In genomic region chr18:32802606-32803451, GRCh38 we compare ENCODE assay signal across 12 cellular contexts. TPM values are rescaled to one million over a fixed set of nuclear protein-coding genes. Genes with fewer than 3 reads are reported as not detected.
DNase-seq lines count a peak whose midpoint lies in the region; ATAC-seq and TF ChIP-seq lines count a peak whose summit lies in the region.
"Had no signal": no experiment of that assay in that cellular context is flagged by ENCODE, and none has a peak within 500 bp of the region (broad histone marks: within the 10 kb centered on the region; RNA-seq: fewer than 3 reads in every experiment).

No MANE protein-coding gene starts in this region.

- no peak overlapping the region for H2BK120ac ChIP-seq in trophoblast cell (ENCODE audit: insufficient read depth, low read length, poor library complexity)
- no peak overlapping the region for H2BK120ac ChIP-seq in H9 (ENCODE audit: low read depth, low read length, poor library complexity, severe bottlenecking)

- H4K20me1 ChIP-seq in GM23338 (replicated peaks; ENCODE audit: insufficient read depth) = no peaks in the 10 kb centered on the region
- H4K20me1 ChIP-seq in H9 (ENCODE audit: control insufficient read depth, insufficient read depth, insufficient read length) = no peaks in the 10 kb centered on the region

- no peak overlapping the region for H3K9ac ChIP-seq in trophoblast cell (ENCODE audit: low read length)
- H3K9ac ChIP-seq in H9 (ENCODE audit: extremely low read depth, insufficient read length, low read length) = no peak overlapping the region

- TF ChIP-seq CTCF in GM23338 (conservative IDR thresholded peaks at IDR 0.05; ENCODE audit: low read depth in 2 of 2) (no peak), H9 (conservative IDR thresholded peaks at IDR 0.05) (no peak)

- H3K4ac ChIP-seq in trophoblast cell (ENCODE audit: low read depth, low read length) (no peak overlapping the region), H9 (ENCODE audit: low read depth, low read length) (no peak overlapping the region)

- H3K4me1 Mint-ChIP-seq in GM23338 (no peaks in the 10 kb centered on the region), naive B cell (peaks cover 38 to 53% (median 44%) of the 10 kb centered on the region in 3 donors), H9 (peaks cover 10 to 11% of the 10 kb centered on the region in 2 experiments)
- H3K4me1 Mint-ChIP-seq: activated CD4-positive, alpha-beta T cell treated with anti-CD3 and anti-CD28 coated beads for 36 hours had no signal

- H3K9me3 Mint-ChIP-seq in GM23338 (peaks cover 2% of the 10 kb centered on the region; the same call in 2 of the 3 replicates), naive B cell (peaks cover 2 to 9% (median 3%) of the 10 kb centered on the region in 7 donors), H9 (peaks cover 2 to 7% of the 10 kb centered on the region in 2 experiments; a peak in 4 of 5 replicates)

- H3K27me3 ChIP-seq in GM23338 (ENCODE audit: insufficient read depth) = no peaks in the 10 kb centered on the region
- no peaks in the 10 kb centered on the region for H3K27me3 ChIP-seq in trophoblast cell (ENCODE audit: insufficient read depth, low read length)
- no peaks in the 10 kb centered on the region; the same call in 1 of the 2 replicates for H3K27me3 ChIP-seq in HAP-1 (ENCODE audit: low read depth)
- H3K27me3 ChIP-seq in H9 (ENCODE audit: insufficient read depth, low read length) = no peaks in the 10 kb centered on the region
- H3K27me3 ChIP-seq: neutrophil had no signal

- H3F3A ChIP-seq in GM23338 (replicated peaks; ENCODE audit: low read depth) = no peaks in the 10 kb centered on the region

- no peak overlapping the region for H2BK20ac ChIP-seq in H9 (ENCODE audit: low read depth, low read length, poor library complexity, severe bottlenecking)

- H3T11ph ChIP-seq in H9 (ENCODE audit: low read length) = no peak overlapping the region

- H3K4me1 ChIP-seq in GM23338 (ENCODE audit: insufficient read depth) (no peaks in the 10 kb centered on the region), trophoblast cell (ENCODE audit: control insufficient read depth in 1 of 2, insufficient read depth in 2 of 2, low read length in 2 of 2) (no peaks in the 10 kb centered on the region), HAP-1 (no peaks in the 10 kb centered on the region), H9 (ENCODE audit: insufficient read depth, low read length) (no peaks in the 10 kb centered on the region)

- H2AK5ac ChIP-seq in trophoblast cell (ENCODE audit: low read length) = no peak overlapping the region
- no peak overlapping the region for H2AK5ac ChIP-seq in H9 (ENCODE audit: insufficient read length, low read length)

- peak; percentile 76 for ATAC-seq in GM18907 (IDR thresholded peaks at IDR 0.05; ENCODE audit: unreplicated experiment)
- ATAC-seq in GM23338 = no peak
- ATAC-seq in HG03442 (IDR thresholded peaks at IDR 0.05; ENCODE audit: unreplicated experiment) = peak; percentile 28
- peak; percentile 46 to 49 for ATAC-seq in naive B cell (ENCODE audit: low read depth in 2 of 2)
- ATAC-seq: activated CD4-positive, alpha-beta T cell treated with anti-CD3 and anti-CD28 coated beads for 36 hours had no signal

- H4K8ac ChIP-seq in trophoblast cell (ENCODE audit: low read depth, low read length) = no peak overlapping the region
- H4K8ac ChIP-seq in H9 (replicated peaks; ENCODE audit: insufficient read length, low read depth, low read length) = no peak overlapping the region

- H3K9me2 ChIP-seq in GM23338 (ENCODE audit: insufficient read depth) = no peaks in the 10 kb centered on the region

- H3K18ac ChIP-seq in trophoblast cell (ENCODE audit: low read length) (no peak overlapping the region), H9 (ENCODE audit: insufficient read length, low read depth, low read length) (no peak overlapping the region)

- H3K36me3 ChIP-seq in GM23338 (ENCODE audit: insufficient read depth) (no peaks in the 10 kb centered on the region; the same call in 1 of the 2 replicates), trophoblast cell (ENCODE audit: control insufficient read depth in 1 of 2, insufficient read depth in 2 of 2, low read length in 2 of 2) (no peaks in the 10 kb centered on the region), HAP-1 (replicated peaks) (no peaks in the 10 kb centered on the region)
- H3K36me3 ChIP-seq: neutrophil had no signal

- H3K23ac ChIP-seq in trophoblast cell (ENCODE audit: low read length) (no peak overlapping the region), H9 (ENCODE audit: insufficient read length, low read depth, low read length) (no peak overlapping the region)

- H3K4me3 ChIP-seq in GM23338 (no peak overlapping the region), trophoblast cell (ENCODE audit: low read depth, low read length) (no peak overlapping the region), HAP-1 (no peak overlapping the region)

- H3K56ac ChIP-seq in H9 (ENCODE audit: insufficient read length, low read depth, low read length) = no peak overlapping the region

- H2BK12ac ChIP-seq in trophoblast cell (ENCODE audit: low read length) (no peak overlapping the region), H9 (ENCODE audit: insufficient read length, low read depth, low read length) (no peak overlapping the region)

- H3K27ac ChIP-seq in GM23338 (ENCODE audit: low read depth) (no peak overlapping the region), trophoblast cell (ENCODE audit: low read depth, low read length) (no peak overlapping the region), H9 (ENCODE audit: insufficient read length, low read depth, low read length) (no peak overlapping the region)
- H3K27ac ChIP-seq: neutrophil had no signal

- H3K4me3 Mint-ChIP-seq in GM23338 = no peak overlapping the region
- peak overlapping the region; percentile 24 to 88 (median 76) for H3K4me3 Mint-ChIP-seq in naive B cell
- H3K4me3 Mint-ChIP-seq in H9 = no peak overlapping the region
- H3K4me3 Mint-ChIP-seq: activated CD4-positive, alpha-beta T cell treated with anti-CD3 and anti-CD28 coated beads for 36 hours had no signal

- H3K9me3 ChIP-seq in trophoblast cell (ENCODE audit: insufficient read depth, low read depth, low read length) (no peaks in the 10 kb centered on the region), HAP-1 (no peaks in the 10 kb centered on the region), H9 (ENCODE audit: control insufficient read depth, low read depth, low read length) (no peaks in the 10 kb centered on the region)
- H3K9me3 ChIP-seq: neutrophil had no signal

- DNase-seq in GM23338 (ENCODE audit: low spot score) = no peak
- no peak for DNase-seq in naive B cell
- no peak for DNase-seq in trophoblast cell
- DNase-seq in HAP-1 (ENCODE audit: low spot score in 2 of 2) = no peak
- DNase-seq in H9 = no peak
- DNase-seq in HPDE6-E6E7 (ENCODE audit: extremely low spot score) = no peak
- DNase-seq: activated CD4-positive, alpha-beta T cell treated with anti-CD3 and anti-CD28 coated beads for 36 hours; DMS153; HCEC 1CT had no signal

- no peaks in the 10 kb centered on the region for H3K27me3 Mint-ChIP-seq in GM23338 (ENCODE audit: insufficient read depth, low read depth, poor library complexity)
- no peaks in the 10 kb centered on the region for H3K27me3 Mint-ChIP-seq in naive B cell
- no peaks in the 10 kb centered on the region for H3K27me3 Mint-ChIP-seq in H9 (ENCODE audit: low read depth)
- H3K27me3 Mint-ChIP-seq: activated CD4-positive, alpha-beta T cell treated with anti-CD3 and anti-CD28 coated beads for 36 hours had no signal

- in situ Hi-C loops in HAP-1 (cut with MboI; ENCODE audit: low sequenced_read_pairs) = no loop called here

- H3K23me2 ChIP-seq in H9 (ENCODE audit: insufficient read length, low read depth, low read length, poor library complexity, severe bottlenecking) = no peaks in the 10 kb centered on the region

- H3K27ac Mint-ChIP-seq in GM23338 (no peak overlapping the region), naive B cell (peak overlapping the region; percentile 98 to 99 (median 99)), H9 (no peak overlapping the region)
- H3K27ac Mint-ChIP-seq: activated CD4-positive, alpha-beta T cell treated with anti-CD3 and anti-CD28 coated beads for 36 hours had no signal

- no CpG with 5 or more reads among the region's 8 CpGs for WGBS in trophoblast cell (ENCODE audit: extremely low coverage, insufficient coverage, insufficient read length)
- WGBS in H9 (ENCODE audit: extremely low coverage, insufficient read length, low lambda C conversion rate) = no CpG with 5 or more reads among the region's 8 CpGs

- H3K14ac ChIP-seq in trophoblast cell (ENCODE audit: low read length) = no peak overlapping the region
- no peak overlapping the region for H3K14ac ChIP-seq in H9 (ENCODE audit: insufficient read depth, low read length)

- H2AFZ ChIP-seq in GM23338 (peak overlapping the region; percentile 66; the same call in 1 of the 2 replicates), trophoblast cell (ENCODE audit: insufficient read depth, low read length, poor library complexity) (no peak overlapping the region), H9 (ENCODE audit: low read length) (no peak overlapping the region)

- H4K12ac ChIP-seq in trophoblast cell (ENCODE audit: low read depth, low read length) = no peak overlapping the region

- H3K79me2 ChIP-seq in GM23338 (replicated peaks; ENCODE audit: insufficient read depth) (no peaks in the 10 kb centered on the region), trophoblast cell (ENCODE audit: control insufficient read depth, insufficient read depth, low read length, poor library complexity) (no peaks in the 10 kb centered on the region), H9 (ENCODE audit: insufficient read depth, low read length) (no peaks in the 10 kb centered on the region)

- H3K4me2 ChIP-seq in GM23338 (no peak overlapping the region), trophoblast cell (ENCODE audit: low read length) (no peak overlapping the region), H9 (ENCODE audit: insufficient read depth, insufficient read length, low read length) (no peak overlapping the region)

- H3K79me1 ChIP-seq in trophoblast cell (ENCODE audit: low read length) (no peaks in the 10 kb centered on the region), H9 (ENCODE audit: insufficient read depth, low read depth, low read length, poor library complexity, severe bottlenecking) (no peaks in the 10 kb centered on the region)

- H4K91ac ChIP-seq in trophoblast cell (ENCODE audit: low read depth, low read length) (no peak overlapping the region), H9 (ENCODE audit: insufficient read length, low read depth, low read length) (no peak overlapping the region)

- no peak overlapping the region for H4K5ac ChIP-seq in H9 (ENCODE audit: insufficient read length, low read depth, low read length)

- H2BK5ac ChIP-seq in trophoblast cell (ENCODE audit: low read depth, low read length, poor library complexity) (no peak overlapping the region), H9 (ENCODE audit: insufficient read length, low read length) (no peak overlapping the region)

- no peak overlapping the region for H2BK15ac ChIP-seq in H9 (ENCODE audit: low read depth, low read length)

- H3K36me3 Mint-ChIP-seq in GM23338 (ENCODE audit: low read depth) (no peaks in the 10 kb centered on the region), naive B cell (peaks cover 0 to 4% of the 10 kb centered on the region in 2 donors), H9 (ENCODE audit: insufficient read depth in 1 of 3, low read depth in 3 of 3) (peaks cover 0 to 2% (median 2%) of the 10 kb centered on the region in 3 experiments; a peak in 3 of 7 replicates)

RNA-seq across cellular contexts. Expression of gene KLHL14, which starts 30.0 kb away (rescaled TPM):
- total RNA-seq in GM23338 (2014; rRNA removed; shearing (Covaris generic)) = 0.78 and 1.9 TPM in 2 replicates
- polyA plus RNA-seq in GM23338 (2016; fragmentation: Nextera tagmentation; extraction: Ambion mirVana) (0.38 and 0.44 TPM in 2 replicates), naive B cell (ENCODE audit: low read depth in 6 of 6) (10 to 100 TPM; 15.4 to 33.2 (median 21.1) TPM)
- 0.60 and 0.74 TPM in 2 replicates for polyA plus RNA-seq in trophoblast cell (2013)
- 0.90 and 1.0 TPM in 2 replicates for total RNA-seq in H9 (2021)
- total RNA-seq: activated CD4-positive, alpha-beta T cell treated with anti-CD3 and anti-CD28 coated beads for 36 hours had no signal

Comparison
In these comparisons a context has a peak if more than half of its experiments do, and no peak if none do; other contexts are left out.
1. H3K27ac Mint-ChIP-seq: peak in naive B cell (6 of 6); none in GM23338 (single experiment) and H9 (0 of 3).
2. H3K4me3 Mint-ChIP-seq: peak in naive B cell (8 of 8); none in GM23338 (single experiment) and H9 (0 of 2).